In genomic region chr5:76175051-76175666, GRCh38 we compare ENCODE assay signal across 8 cellular contexts.
DNase-seq lines count a peak whose midpoint lies in the region; ATAC-seq, FAIRE-seq and TF ChIP-seq lines count a peak whose summit lies in the region.

No MANE protein-coding gene starts in this region.

- ATAC-seq in CD4-positive, alpha-beta T cell (ENCODE audit: poor library complexity), result peak; percentile 64

- POLR2A ChIA-PET in CD4-positive, alpha-beta T cell (lab: Charles Lee), result interaction anchor here (0.6 to 1.4 kb wide), 2 partner anchors 20 to 93 kb away, joined by 3 to 4 read pairs; no protein-coding TSS in a partner anchor
- POLR2A ChIA-PET in SK-N-SH (lab: Yijun Ruan, JAX), result interaction anchor here (0.7 to 2.5 kb wide), 4 partner anchors 40 to 289 kb away, joined by 3 to 28 read pairs (median 6); no protein-coding TSS in a partner anchor

- no peak overlapping the region for H3K4me2 ChIP-seq in SK-N-SH

- no peaks in the 10 kb centered on the region for H3K9me3 Mint-ChIP-seq in CD4-positive, alpha-beta T cell
- no peaks in the 10 kb centered on the region for H3K9me3 Mint-ChIP-seq in activated naive CD8-positive, alpha-beta T cell treated with anti-CD3 and anti-CD28 coated beads for 36 hours

- no peaks in the 10 kb centered on the region for H3K27me3 Mint-ChIP-seq in CD4-positive, alpha-beta T cell
- no peaks in the 10 kb centered on the region for H3K27me3 Mint-ChIP-seq in activated naive CD8-positive, alpha-beta T cell treated with anti-CD3 and anti-CD28 coated beads for 36 hours

- peak overlapping the region; percentile 73 for H3K4me3 Mint-ChIP-seq in CD4-positive, alpha-beta T cell
- peak overlapping the region; percentile 36 for H3K4me3 Mint-ChIP-seq in activated naive CD8-positive, alpha-beta T cell treated with anti-CD3 and anti-CD28 coated beads for 36 hours

- no peaks in the 10 kb centered on the region for H3K9me2 ChIP-seq in SK-N-SH

- H3K36me3 ChIP-seq in SK-N-SH (replicated peaks in 1 of 2; ENCODE audit: control insufficient read depth in 1 of 2, insufficient read depth in 2 of 2, low read length in 1 of 2), result no peaks in the 10 kb centered on the region

- no peak overlapping the region for H3K9ac ChIP-seq in SK-N-SH

- H3K27ac ChIP-seq in CD4-positive, alpha-beta T cell (ENCODE audit: low read depth, low read length), result no peak overlapping the region
- peak overlapping the region in 1 of 2 experiments; percentile 85; a peak in 2 of 4 replicates for H3K27ac ChIP-seq in SK-N-SH (ENCODE audit: low read depth in 2 of 2, low read length in 1 of 2)

- intact Hi-C loops in CD4-positive, alpha-beta T cell (cut with DNase I, micrococcal nuclease), result loop anchor here (10.0 kb wide), 2 partner anchors 370 to 940 kb away; partner anchors contain the start of gene ANKRD31 (in 1 of the 2)

- whole genome bisulfite sequencing in SK-N-SH (ENCODE audit: low lambda C conversion rate), result 4% methylated on average over 6 of the region's 6 CpGs

- no peaks in the 10 kb centered on the region for H3K27me3 ChIP-seq in CD4-positive, alpha-beta T cell (ENCODE audit: control insufficient read depth, insufficient read depth, low read length)
- H3K27me3 ChIP-seq in SK-N-SH (ENCODE audit: insufficient read depth), result no peaks in the 10 kb centered on the region

- no peak for TF ChIP-seq EP300 in Ishikawa (IDR thresholded peaks at IDR 0.05; ENCODE audit: borderline replicate concordance)
- no peak for TF ChIP-seq EP300 in SK-N-SH (IDR thresholded peaks at IDR 0.05; ENCODE audit: borderline replicate concordance in 1 of 2, low read depth in 1 of 2, low read length in 1 of 2)

- peak; percentile 79 for TF ChIP-seq CTCF in CD4-positive, alpha-beta T cell (IDR thresholded peaks at IDR 0.05)
- peak; percentile 89 for TF ChIP-seq CTCF in SK-N-SH (IDR thresholded peaks at IDR 0.05)

- no peaks in the 10 kb centered on the region for H3F3A ChIP-seq in SK-N-SH (replicated peaks; ENCODE audit: insufficient read depth)

- no peaks in the 10 kb centered on the region for H3K36me3 Mint-ChIP-seq in CD4-positive, alpha-beta T cell (ENCODE audit: low read depth)
- no peaks in the 10 kb centered on the region for H3K36me3 Mint-ChIP-seq in activated naive CD8-positive, alpha-beta T cell treated with anti-CD3 and anti-CD28 coated beads for 36 hours

- H3K9me3 ChIP-seq in CD4-positive, alpha-beta T cell (ENCODE audit: control insufficient read depth, low read length), result no peaks in the 10 kb centered on the region
- H3K9me3 ChIP-seq in SK-N-SH, result no peaks in the 10 kb centered on the region

- H3K27ac Mint-ChIP-seq in CD4-positive, alpha-beta T cell, result no peak overlapping the region
- H3K27ac Mint-ChIP-seq in activated naive CD8-positive, alpha-beta T cell treated with anti-CD3 and anti-CD28 coated beads for 36 hours, result peak overlapping the region; percentile 16

- H3K4me3 ChIP-seq in SK-N-SH (ENCODE audit: low read depth in 2 of 2, low read length in 1 of 2), result peak overlapping the region in 1 of 2 experiments; percentile 6; a peak in 2 of 4 replicates

- no peaks in the 10 kb centered on the region for H3K79me2 ChIP-seq in SK-N-SH (ENCODE audit: insufficient read depth)

- peaks cover 21% of the 10 kb centered on the region for H3K4me1 Mint-ChIP-seq in CD4-positive, alpha-beta T cell (ENCODE audit: low read depth)
- peaks cover 24% of the 10 kb centered on the region for H3K4me1 Mint-ChIP-seq in activated naive CD8-positive, alpha-beta T cell treated with anti-CD3 and anti-CD28 coated beads for 36 hours

- CTCF ChIA-PET in CD4-positive, alpha-beta T cell (lab: Charles Lee), result interaction anchor here (1.1 to 1.7 kb wide), 10 partner anchors 9 to 939 kb away, joined by 3 to 23 read pairs (median 4); partner anchors contain the start of gene ANKRD31
- CTCF ChIA-PET in SK-N-SH (lab: Yijun Ruan, JAX), result interaction anchor here (0.5 to 2.9 kb wide), 74 partner anchors 9 to 938 kb away, joined by 3 to 79 read pairs (median 5); partner anchors contain the start of genes ANKRD31 and SV2C

- H2AFZ ChIP-seq in SK-N-SH (ENCODE audit: low read depth), result no peak overlapping the region

- H4K20me1 ChIP-seq in SK-N-SH (ENCODE audit: insufficient read depth), result no peaks in the 10 kb centered on the region

- FAIRE-seq in GM19239 (lab: Jason Lieb, UNC), result peak; percentile 87

- peak; percentile 24 to 45 (median 36) for DNase-seq in CD4-positive, alpha-beta T cell
- DNase-seq in GM19239 (ENCODE audit: insufficient read length, low spot score) (peak; percentile 92), SK-N-SH (peak; percentile 80), iPS DF 4.7 (ENCODE audit: extremely low read depth, low spot score) (peak; percentile 44), GOT3 (lab: John Stamatoyannopoulos, UW) (no peak)
- peak; percentile 34 for DNase-seq in activated naive CD8-positive, alpha-beta T cell treated with anti-CD3 and anti-CD28 coated beads for 36 hours
- DNase-seq in stimulated activated CD4-positive, alpha-beta T cell treated with anti-CD3 and anti-CD28 coated beads, Interleukin-2, amount 100 ng/mL, for 4 hours (ENCODE audit: low read depth), result peak; percentile 12

- peaks cover 0 to 37% of the 10 kb centered on the region in 2 experiments; a peak in 2 of 4 replicates for H3K4me1 ChIP-seq in SK-N-SH (ENCODE audit: control insufficient read depth in 1 of 2, insufficient read depth in 2 of 2, low read depth in 1 of 2, low read length in 1 of 2)

- TF ChIP-seq RAD21 in Ishikawa (IDR thresholded peaks at IDR 0.05; ENCODE audit: low read depth) (peak; percentile 82), SK-N-SH (IDR thresholded peaks at IDR 0.05; ENCODE audit: low read length) (peak; percentile 92)

TF ChIP-seq in Ishikawa, 13 proteins besides CTCF, POLR2A, EP300 and RAD21:
- TF ChIP-seq TEAD4 (IDR thresholded peaks at IDR 0.05) (no peak), USF1 (IDR thresholded peaks at IDR 0.05) (no peak), MAX (IDR thresholded peaks at IDR 0.05) (no peak), TAF1 (IDR thresholded peaks at IDR 0.05; ENCODE audit: low read depth) (no peak)

TF ChIP-seq in SK-N-SH, 30 proteins besides CTCF, POLR2A, EP300 and RAD21:
- TF ChIP-seq ZBTB33 (IDR thresholded peaks at IDR 0.05; ENCODE audit: borderline replicate concordance, low read depth) (no peak), SMC3 (IDR thresholded peaks at IDR 0.05; ENCODE audit: low read depth, low read length) (peak; percentile 75)
